1 cellular context compared by ENCODE assay signal in genomic region chr16:46688657-46689491, GRCh38.
TF ChIP-seq lines count a peak whose summit lies in the region.

Gene VPS35, minus strand, starts transcription at chr16:46689178. Its CDS starts 45 bp downstream, at chr16:46689133.

TF ChIP-seq in HepG2, 621 proteins besides CTCF, POLR2A, EP300 and RAD21 (continued from another document and continues in another):
- TF ChIP-seq CERS6 (CRISPR knock-in tag; IDR thresholded peaks at IDR 0.05) (no peak), CREBL2 (CRISPR knock-in tag; IDR thresholded peaks at IDR 0.05; ENCODE audit: borderline replicate concordance) (no peak; the same call in 1 of the 2 replicates), ZNF580 (CRISPR knock-in tag; IDR thresholded peaks at IDR 0.05; ENCODE audit: borderline replicate concordance, low read depth) (peak; percentile 39; the same call in 1 of the 2 replicates), CCDC6 (CRISPR knock-in tag; IDR thresholded peaks at IDR 0.05) (0 out of 2 replicates have a peak, but pooled peaks have one; percentile 4), ZBTB3 (CRISPR knock-in tag; IDR thresholded peaks at IDR 0.05; ENCODE audit: borderline replicate concordance, low read depth) (no peak; the same call in 1 of the 2 replicates), MBNL3 (CRISPR knock-in tag; conservative IDR thresholded peaks at IDR 0.05) (no peak), TEF (CRISPR knock-in tag; IDR thresholded peaks at IDR 0.05) (no peak), ISL2 (CRISPR knock-in tag; IDR thresholded peaks at IDR 0.05) (peak; percentile 71), REPIN1 (CRISPR knock-in tag; IDR thresholded peaks at IDR 0.05; ENCODE audit: borderline replicate concordance, low read depth) (no peak; the same call in 1 of the 2 replicates), MIXL1 (CRISPR knock-in tag; IDR thresholded peaks at IDR 0.05) (no peak), HHEX (CRISPR knock-in tag; IDR thresholded peaks at IDR 0.05) (no peak), RFX3 (CRISPR knock-in tag; IDR thresholded peaks at IDR 0.05) (peak; percentile 50; the same call in 1 of the 2 replicates), ZNF609 (CRISPR knock-in tag; IDR thresholded peaks at IDR 0.05; ENCODE audit: borderline replicate concordance) (peak; percentile 47; the same call in 1 of the 2 replicates), NFKB2 (CRISPR knock-in tag; IDR thresholded peaks at IDR 0.05; ENCODE audit: borderline replicate concordance) (peak; percentile 85), SAP130 (CRISPR knock-in tag; IDR thresholded peaks at IDR 0.05; ENCODE audit: low read depth) (peak; percentile 85; the same call in 1 of the 2 replicates), SRF (IDR thresholded peaks at IDR 0.05; ENCODE audit: low read depth, low read length) (no peak), KDM3A (CRISPR knock-in tag; IDR thresholded peaks at IDR 0.05; ENCODE audit: low read depth) (peak; percentile 63; the same call in 1 of the 2 replicates), SNAI1 (CRISPR knock-in tag; IDR thresholded peaks at IDR 0.05; ENCODE audit: borderline replicate concordance) (no peak), SNAPC2 (CRISPR knock-in tag; IDR thresholded peaks at IDR 0.05) (no peak), HOXA7 (CRISPR knock-in tag; IDR thresholded peaks at IDR 0.05) (no peak), FOXC1 (CRISPR knock-in tag; IDR thresholded peaks at IDR 0.05; ENCODE audit: borderline replicate concordance) (peak; percentile 91), ZNF709 (CRISPR knock-in tag; IDR thresholded peaks at IDR 0.05) (peak; percentile 88), HOXD1 (CRISPR knock-in tag; IDR thresholded peaks at IDR 0.05) (peak; percentile 9; the same call in 1 of the 2 replicates), GATA4 (IDR thresholded peaks at IDR 0.05; ENCODE audit: borderline replicate concordance, low read depth) (peak; percentile 63; the same call in 1 of the 2 replicates), ZIK1 (CRISPR knock-in tag; IDR thresholded peaks at IDR 0.05; ENCODE audit: borderline replicate concordance, low read depth) (no peak), SMARCE1 (IDR thresholded peaks at IDR 0.05; ENCODE audit: borderline replicate concordance) (no peak), ASH2L (IDR thresholded peaks at IDR 0.05; ENCODE audit: insufficient read length, low read depth, low read length) (peak; percentile 90), ARID4A (CRISPR knock-in tag; IDR thresholded peaks at IDR 0.05; ENCODE audit: borderline replicate concordance) (peak; percentile 74), NFAT5 (CRISPR knock-in tag; IDR thresholded peaks at IDR 0.05) (peak; percentile 67), ZNF142 (CRISPR knock-in tag; IDR thresholded peaks at IDR 0.05) (peak; percentile 86), HDAC6 (IDR thresholded peaks at IDR 0.05; ENCODE audit: low read depth, low read length) (no peak)
